In genomic region chr7:116187400-116187799, GRCh38 we compare ENCODE assay signal across 11 cellular contexts.
"Had no signal": no experiment of that assay in that cellular context is flagged by ENCODE, and none has a peak within 500 bp of the region (broad histone marks: within the 10 kb centered on the region; RNA-seq: fewer than 3 reads in every experiment).

No MANE protein-coding gene starts in this region.

- H3K4me1 ChIP-seq: HAP-1 had no signal

- DNase-seq: GM23248, GOT3, H7, H9, HCEC 1CT, HFFc6 had no signal

- H3K27ac Mint-ChIP-seq: GM23338, H9, HFFc6 had no signal

- H3K36me3 ChIP-seq: HAP-1 had no signal

- H3K4me3 ChIP-seq: GM23248, GM23338, HAP-1 had no signal

- H2AFZ ChIP-seq: GM23248, GM23338 had no signal

- H3K4me3 Mint-ChIP-seq: GM23338, H9, HFFc6 had no signal

- H3K9ac ChIP-seq: GM23248 had no signal

- FAIRE-seq: H1, H54 had no signal

- ATAC-seq: GM23338, HCT116 had no signal

- H3K27ac ChIP-seq: GM23248 had no signal

- H3K4me1 Mint-ChIP-seq: GM23338, H9 had no signal

- H3K4me2 ChIP-seq: GM23338 had no signal
